9 cellular contexts compared by ENCODE assay signal in the genomic region with DNA sequence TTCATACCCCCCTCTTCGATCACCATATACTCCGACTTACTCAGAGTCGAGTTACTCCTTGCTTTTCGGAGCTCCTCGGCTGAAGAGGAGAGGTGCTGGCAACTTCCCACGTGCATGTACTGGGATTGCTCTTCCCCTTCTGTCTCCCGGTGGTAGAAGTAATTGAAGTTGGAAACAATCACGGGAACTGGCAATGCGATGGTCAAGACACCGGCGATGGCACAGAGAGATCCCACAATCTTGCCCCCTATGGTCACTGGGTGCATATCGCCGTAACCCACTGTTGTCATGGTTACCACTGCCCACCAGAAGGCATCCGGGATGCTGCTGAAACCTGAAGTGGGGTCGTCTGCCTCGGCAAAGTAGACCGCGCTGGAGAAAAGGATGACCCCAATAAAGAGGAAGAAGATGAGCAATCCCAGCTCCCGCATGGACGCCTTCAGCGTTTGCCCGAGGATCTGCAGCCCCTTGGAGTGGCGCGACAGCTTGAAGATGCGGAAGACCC. TPM values are rescaled to one million over a fixed set of nuclear protein-coding genes. Genes with fewer than 3 reads are reported as not detected.
DNase-seq lines count a peak whose midpoint lies in the region; ATAC-seq and TF ChIP-seq lines count a peak whose summit lies in the region.
"Had no signal": no experiment of that assay in that cellular context is flagged by ENCODE, and none has a peak within 500 bp of the region (broad histone marks: within the 10 kb centered on the region; RNA-seq: fewer than 3 reads in every experiment).

No MANE protein-coding gene starts in this region.

- TF ChIP-seq POLR2A in esophagus muscularis mucosa (IDR thresholded peaks at IDR 0.05; ENCODE audit: low read depth) (no peak), stomach (IDR thresholded peaks at IDR 0.05) (no peak)

- H3K9me3 ChIP-seq in esophagus muscularis mucosa (no peaks in the 10 kb centered on the region), stomach (peaks cover 0 to 17% (median 3%) of the 10 kb centered on the region in 4 donors)

- peak; percentile 15 for DNase-seq in activated CD4-positive, alpha-beta T cell treated with anti-CD3 and anti-CD28 coated beads for 1 hour
- no peak for DNase-seq in activated CD4-positive, alpha-beta T cell treated with anti-CD3 and anti-CD28 coated beads for 4 hours
- peak; percentile 24 for DNase-seq in activated CD4-positive, alpha-beta T cell treated with anti-CD3 and anti-CD28 coated beads, Interleukin-2, amount 10 ng/mL, durations not matched to agents 7 days and 5 days
- DNase-seq in esophagus muscularis mucosa (ENCODE audit: extremely low spot score) (no peak), stomach (no peak), mesenteric fat pad (ENCODE audit: low spot score) (no peak)
- DNase-seq: GM23248 had no signal

- TF ChIP-seq CTCF in esophagus muscularis mucosa (IDR thresholded peaks at IDR 0.05) (no peak), stomach (IDR thresholded peaks at IDR 0.05) (no peak)

- TF ChIP-seq EP300 in esophagus muscularis mucosa (IDR thresholded peaks at IDR 0.05) (no peak), stomach (IDR thresholded peaks at IDR 0.05) (no peak)

- H3K27me3 ChIP-seq in esophagus muscularis mucosa (peaks cover 7 to 88% (median 32%) of the 10 kb centered on the region in 4 donors), stomach (peaks cover 17 to 74% (median 32%) of the 10 kb centered on the region in 3 donors)

- peaks cover 37% of the 10 kb centered on the region for H3K4me1 Mint-ChIP-seq in activated CD4-positive, alpha-beta T cell treated with anti-CD3 and anti-CD28 coated beads, Interleukin-2, amount 10 ng/mL, durations not matched to agents 7 days and 5 days

- WGBS in esophagus muscularis mucosa = 69% methylated on average over 25 of the region's 25 CpGs
- 65 to 75% (median 67%) methylated on average over 25 of the region's 25 CpGs for WGBS in stomach, 5 donors

- POLR2A ChIA-PET in activated CD4-positive, alpha-beta T cell treated with anti-CD3 and anti-CD28 coated beads, Interleukin-2, amount 10 ng/mL, durations not matched to agents 7 days and 5 days (lab: Charles Lee) = interaction anchor here (0.6 to 1.6 kb wide), 4 partner anchors 30 to 119 kb away, joined by 4 to 11 read pairs (median 5); no protein-coding TSS in a partner anchor

- no peaks in the 10 kb centered on the region for H3K27me3 Mint-ChIP-seq in activated CD4-positive, alpha-beta T cell treated with anti-CD3 and anti-CD28 coated beads, Interleukin-2, amount 10 ng/mL, durations not matched to agents 7 days and 5 days

- peak overlapping the region; percentile 98 for H3K27ac Mint-ChIP-seq in activated CD4-positive, alpha-beta T cell treated with anti-CD3 and anti-CD28 coated beads, Interleukin-2, amount 10 ng/mL, durations not matched to agents 7 days and 5 days

- no peak overlapping the region for H3K27ac ChIP-seq in esophagus muscularis mucosa (replicated peaks in 1 of 4)
- peak overlapping the region; percentile 49 to 85 (median 58) for H3K27ac ChIP-seq in stomach
- H3K27ac ChIP-seq: GM23248 had no signal

- peaks cover 50% of the 10 kb centered on the region for H3K36me3 Mint-ChIP-seq in activated CD4-positive, alpha-beta T cell treated with anti-CD3 and anti-CD28 coated beads, Interleukin-2, amount 10 ng/mL, durations not matched to agents 7 days and 5 days (ENCODE audit: low read depth)

- intact Hi-C loops in esophagus muscularis mucosa (cut with DNase I) = no loop called here
- intact Hi-C loops in stomach (cut with DNase I; ENCODE audit: low total_unique reads) = no loop called here

- peaks cover 17 to 23% (median 18%) of the 10 kb centered on the region in 4 donors for H3K4me1 ChIP-seq in esophagus muscularis mucosa
- H3K4me1 ChIP-seq in stomach = peaks cover 15 to 23% (median 17%) of the 10 kb centered on the region in 4 donors

- H3K4me3 Mint-ChIP-seq in activated CD4-positive, alpha-beta T cell treated with anti-CD3 and anti-CD28 coated beads, Interleukin-2, amount 10 ng/mL, durations not matched to agents 7 days and 5 days = peak overlapping the region; percentile 95

- peak overlapping the region in 3 of 4 donors; percentile 59 to 68 (median 60) for H3K4me3 ChIP-seq in esophagus muscularis mucosa
- peak overlapping the region; percentile 50 to 64 (median 54) for H3K4me3 ChIP-seq in stomach
- H3K4me3 ChIP-seq: GM23248 had no signal

- ATAC-seq in GM18868 (IDR thresholded peaks at IDR 0.05; ENCODE audit: unreplicated experiment) (no peak), GM18909 (IDR thresholded peaks at IDR 0.05; ENCODE audit: poor library complexity, unreplicated experiment) (no peak)

- H3K36me3 ChIP-seq in esophagus muscularis mucosa (no peaks in the 10 kb centered on the region), stomach (no peaks in the 10 kb centered on the region)

- CTCF ChIA-PET in activated CD4-positive, alpha-beta T cell treated with anti-CD3 and anti-CD28 coated beads, Interleukin-2, amount 10 ng/mL, durations not matched to agents 7 days and 5 days (lab: Charles Lee) = interaction anchor here (0.7 to 3.6 kb wide), 8 partner anchors 11 to 779 kb away, joined by 3 to 10 read pairs (median 4); no protein-coding TSS in a partner anchor

- H3K9me3 Mint-ChIP-seq in activated CD4-positive, alpha-beta T cell treated with anti-CD3 and anti-CD28 coated beads, Interleukin-2, amount 10 ng/mL, durations not matched to agents 7 days and 5 days = no peaks in the 10 kb centered on the region

RNA-seq across cellular contexts. Expression of a gene that starts 1.5 kb away (rescaled TPM):
- total RNA-seq in activated CD4-positive, alpha-beta T cell treated with anti-CD3 and anti-CD28 coated beads, Interleukin-2, amount 10 ng/mL, durations not matched to agents 7 days and 5 days = 10 to 100 TPM; 67.0 to 73.3 TPM
- 1 to 10 TPM in 3 of 4 donors, under 1 TPM in 1; 0.80 to 3.1 (median 1.6) TPM for total RNA-seq in esophagus muscularis mucosa
- total RNA-seq in stomach = 10 to 100 TPM in 1 of 5 donors, 1 to 10 TPM in 1, under 1 TPM in 2, not detected in 1; 0.73 to 11.9 (median 3.3) TPM
- not detected for polyA plus RNA-seq in stomach
- total RNA-seq in mesenteric fat pad = 0.90 TPM
- total RNA-seq: GM23248 had no signal
- polyA plus RNA-seq: GM23248 had no signal

Comparison
In these comparisons a context has a peak if more than half of its experiments do, and no peak if none do; other contexts are left out.
1. DNase-seq: peak in activated CD4-positive, alpha-beta T cell treated with anti-CD3 and anti-CD28 coated beads for 1 hour (single experiment) and activated CD4-positive, alpha-beta T cell treated with anti-CD3 and anti-CD28 coated beads, Interleukin-2, amount 10 ng/mL, durations not matched to agents 7 days and 5 days (single experiment); none in activated CD4-positive, alpha-beta T cell treated with anti-CD3 and anti-CD28 coated beads for 4 hours (0 of 2), esophagus muscularis mucosa (single experiment), stomach (single experiment) and mesenteric fat pad (single experiment).
2. H3K27ac ChIP-seq: peak in stomach (5 of 5); none in esophagus muscularis mucosa (0 of 4).
3. RNA of a gene that starts 1.5 kb away (total RNA-seq): 67.0 to 73.3 TPM in activated CD4-positive, alpha-beta T cell treated with anti-CD3 and anti-CD28 coated beads, Interleukin-2, amount 10 ng/mL, durations not matched to agents 7 days and 5 days; 0.80 to 3.1 TPM in esophagus muscularis mucosa, 0.90 TPM in mesenteric fat pad (single experiment) and 0.73 to 11.9 TPM in stomach; every median in the first group is over 4 times any median in the second.